Comparison of ENCODE assay signal across 9 cellular contexts in the genomic region with DNA sequence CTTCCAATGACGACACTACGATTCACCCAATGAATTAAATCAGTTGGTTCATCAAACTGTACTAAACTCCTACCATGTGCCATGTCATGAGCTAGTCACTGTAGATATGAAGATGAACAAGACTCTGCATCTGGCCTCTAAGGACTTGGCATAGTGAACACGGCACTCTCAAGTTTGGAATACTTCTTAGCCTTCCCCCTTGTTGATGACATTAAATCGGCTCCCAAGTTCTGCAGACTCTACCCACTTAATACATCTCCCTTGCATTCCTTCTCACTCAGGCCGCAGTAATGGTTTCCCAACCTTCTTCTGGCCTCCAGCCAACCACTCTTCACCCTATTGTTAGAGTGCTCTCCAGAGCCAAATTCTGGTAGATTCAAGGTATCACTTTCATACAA.
DNase-seq lines count a peak whose midpoint lies in the region; ATAC-seq and TF ChIP-seq lines count a peak whose summit lies in the region.
"Had no signal": no experiment of that assay in that cellular context is flagged by ENCODE, and none has a peak within 500 bp of the region (broad histone marks: within the 10 kb centered on the region; RNA-seq: fewer than 3 reads in every experiment).

No MANE protein-coding gene starts in this region.

- H3K79me2 ChIP-seq in ACC112 (ENCODE audit: control insufficient read depth, insufficient read depth, low read length, unreplicated experiment): peaks cover 10% of the 10 kb centered on the region
- H3K79me2 ChIP-seq in GM23248 (ENCODE audit: insufficient read depth): peaks cover 19% of the 10 kb centered on the region

- CTCF ChIA-PET in activated CD8-positive, alpha-beta T cell treated with anti-CD3 and anti-CD28 coated beads for 36 hours (lab: Charles Lee): interaction anchor here (1.1 to 1.6 kb wide), 4 partner anchors 9 to 36 kb away, joined by 3 to 9 read pairs (median 4); no protein-coding TSS in a partner anchor

- no peaks in the 10 kb centered on the region for H3K9me2 ChIP-seq in GM23248 (ENCODE audit: insufficient read depth)

- in situ Hi-C loops in GM23248 (cut with MboI): no loop called here
- in situ Hi-C loops in GM13977 (cut with MboI; ENCODE audit: low pct_unique_long_range_greater_than_20kb, low sequenced_read_pairs, unreplicated experiment): no loop called here

- H3K36me3 ChIP-seq in ACC112 (ENCODE audit: insufficient read depth, low read length) (peaks cover 8% of the 10 kb centered on the region; the same call in 1 of the 2 replicates), GM23248 (ENCODE audit: low read depth) (no peaks in the 10 kb centered on the region)

- no peak for TF ChIP-seq CTCF in activated CD8-positive, alpha-beta T cell treated with anti-CD3 and anti-CD28 coated beads for 36 hours (IDR thresholded peaks at IDR 0.05)
- no peak for TF ChIP-seq CTCF in GM13977 (IDR thresholded peaks at IDR 0.05; ENCODE audit: extremely low read depth, insufficient read depth, missing control alignments)

- peak overlapping the region; percentile 66 for H3K9ac ChIP-seq in GM23248

- DNase-seq in GM23248: peak; percentile 77
- no peak for DNase-seq in activated CD8-positive, alpha-beta T cell treated with anti-CD3 and anti-CD28 coated beads for 36 hours
- DNase-seq in glomerular visceral epithelial cell (ENCODE audit: extremely low spot score): peak; percentile 38
- DNase-seq in GDM1 (lab: John Stamatoyannopoulos, UW): no peak
- no peak for DNase-seq in activated gamma-delta T cell (lab: John Stamatoyannopoulos, UW)
- no peak for DNase-seq in GM13977 (ENCODE audit: low spot score)

- no peaks in the 10 kb centered on the region for H3K9me3 Mint-ChIP-seq in activated CD8-positive, alpha-beta T cell treated with anti-CD3 and anti-CD28 coated beads for 36 hours

- ATAC-seq in activated CD8-positive, alpha-beta T cell treated with anti-CD3 and anti-CD28 coated beads for 36 hours: no peak
- ATAC-seq in HG03457 (IDR thresholded peaks at IDR 0.05; ENCODE audit: unreplicated experiment): no peak
- ATAC-seq: HepG2 had no signal

- peak overlapping the region; percentile 53 for H3K4me3 Mint-ChIP-seq in activated CD8-positive, alpha-beta T cell treated with anti-CD3 and anti-CD28 coated beads for 36 hours

- H3K36me3 Mint-ChIP-seq in activated CD8-positive, alpha-beta T cell treated with anti-CD3 and anti-CD28 coated beads for 36 hours (ENCODE audit: low read depth): peaks cover 16% of the 10 kb centered on the region

- H3K27ac Mint-ChIP-seq in activated CD8-positive, alpha-beta T cell treated with anti-CD3 and anti-CD28 coated beads for 36 hours: peak overlapping the region; percentile 94

- H4K20me1 ChIP-seq in GM23248 (ENCODE audit: insufficient read depth): no peaks in the 10 kb centered on the region

- WGBS in GM23248 (ENCODE audit: low coverage in 1 of 2, low lambda C conversion rate in 2 of 2, missing lambda C conversion rate in 2 of 2), 2 experiments: 6 to 15% methylated on average over 5 of the region's 5 CpGs

- H2AFZ ChIP-seq in ACC112 (ENCODE audit: low read length, unreplicated experiment) (no peak overlapping the region), GM23248 (no peak overlapping the region)

- peaks cover 51% of the 10 kb centered on the region for H3F3A ChIP-seq in GM23248 (ENCODE audit: insufficient read depth)

- H3K27me3 ChIP-seq in ACC112 (ENCODE audit: insufficient read depth, low read length): no peaks in the 10 kb centered on the region
- no peaks in the 10 kb centered on the region for H3K27me3 ChIP-seq in GM23248 (replicated peaks; ENCODE audit: insufficient read depth)

- intact Hi-C loops in activated CD8-positive, alpha-beta T cell treated with anti-CD3 and anti-CD28 coated beads for 36 hours (cut with micrococcal nuclease): no loop called here

- no peaks in the 10 kb centered on the region for H3K9me3 ChIP-seq in GM23248 (ENCODE audit: low read depth)

- H3K4me1 Mint-ChIP-seq in activated CD8-positive, alpha-beta T cell treated with anti-CD3 and anti-CD28 coated beads for 36 hours (ENCODE audit: low read depth): peaks cover 50% of the 10 kb centered on the region

- no peaks in the 10 kb centered on the region for H3K27me3 Mint-ChIP-seq in activated CD8-positive, alpha-beta T cell treated with anti-CD3 and anti-CD28 coated beads for 36 hours

- H3K4me1 ChIP-seq in ACC112 (ENCODE audit: control insufficient read depth, insufficient read depth, low read length, unreplicated experiment) (peaks cover 43% of the 10 kb centered on the region), GM23248 (ENCODE audit: insufficient read depth) (peaks cover 54% of the 10 kb centered on the region)

- H3K4me3 ChIP-seq in ACC112 (ENCODE audit: low read depth, low read length) (peak overlapping the region; percentile 40; the same call in 1 of the 2 replicates), GM23248 (peak overlapping the region; percentile 56)

- H3K4me2 ChIP-seq in GM23248 (ENCODE audit: unreplicated experiment): peak overlapping the region; percentile 80

- H3K27ac ChIP-seq in ACC112 (ENCODE audit: low read depth, low read length) (peak overlapping the region; percentile 93), GM23248 (peak overlapping the region; percentile 96)

- POLR2A ChIA-PET in activated CD8-positive, alpha-beta T cell treated with anti-CD3 and anti-CD28 coated beads for 36 hours (lab: Charles Lee): interaction anchor here (1.2 to 1.6 kb wide), 2 partner anchors 9 to 19 kb away, joined by 3 to 5 read pairs; no protein-coding TSS in a partner anchor

Comparison
In these comparisons a context has a peak if more than half of its experiments do, and no peak if none do; other contexts are left out.
1. DNase-seq: peak in GM23248 (single experiment) and glomerular visceral epithelial cell (single experiment); none in activated CD8-positive, alpha-beta T cell treated with anti-CD3 and anti-CD28 coated beads for 36 hours (single experiment), GDM1 (single experiment), activated gamma-delta T cell (single experiment) and GM13977 (single experiment).